2 cellular contexts compared by ENCODE assay signal in the genomic region with DNA sequence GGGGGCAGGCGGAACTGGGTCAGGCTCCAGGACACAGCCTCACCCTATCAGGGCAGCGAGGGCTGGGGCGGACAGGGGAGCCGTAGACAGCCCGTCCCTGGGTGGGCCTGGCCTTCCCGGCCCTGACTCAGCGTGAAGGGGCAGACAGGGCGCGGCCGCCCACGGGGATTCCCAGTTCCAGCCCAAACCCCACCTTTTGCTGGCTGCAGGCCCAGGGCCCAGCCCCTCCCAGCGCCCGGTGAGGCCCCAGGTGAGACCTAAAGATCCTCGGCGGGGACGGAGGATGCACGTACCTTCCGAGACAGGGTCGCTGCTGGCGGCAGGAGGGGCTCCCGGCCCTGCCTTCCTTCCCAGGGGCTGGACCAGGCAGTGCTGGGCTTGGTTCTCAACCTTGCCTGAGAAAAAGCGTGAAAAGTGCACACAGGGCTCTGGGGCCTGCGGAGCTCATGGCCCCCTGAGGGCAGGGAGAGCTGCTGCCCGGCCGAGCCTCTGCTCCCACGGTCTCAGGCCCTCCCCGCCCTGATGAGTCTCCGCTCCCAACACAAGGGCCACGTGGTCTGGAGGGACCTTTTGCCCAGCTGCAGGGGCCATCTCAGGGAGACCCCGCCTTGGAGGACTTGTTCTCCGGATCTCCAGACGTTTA.
TF ChIP-seq lines count a peak whose summit lies in the region.

No MANE protein-coding gene starts in this region.

TF ChIP-seq in K562, 482 proteins besides CTCF, POLR2A, EP300 and RAD21:
- TF ChIP-seq MECOM (CRISPR knock-in tag; IDR thresholded peaks at IDR 0.05) (no peak), HDGF (IDR thresholded peaks at IDR 0.05) (no peak), IRF2 (CRISPR knock-in tag; IDR thresholded peaks at IDR 0.05) (no peak), CBFA2T2 (conservative IDR thresholded peaks at IDR 0.05) (0 out of 2 replicates have a peak, but pooled peaks have one; percentile 9), CBFB (CRISPR knock-in tag; IDR thresholded peaks at IDR 0.05) (peak; percentile 37; the same call in 1 of the 2 replicates), TAF1 (IDR thresholded peaks at IDR 0.05; ENCODE audit: control insufficient read depth, extremely low read depth, insufficient read depth, low read length, severe bottlenecking) (no peak), RAD51 (IDR thresholded peaks at IDR 0.05; ENCODE audit: borderline replicate concordance, low read depth) (peak; percentile 33; the same call in 1 of the 2 replicates)
- TF ChIP-seq, protein P1, sequence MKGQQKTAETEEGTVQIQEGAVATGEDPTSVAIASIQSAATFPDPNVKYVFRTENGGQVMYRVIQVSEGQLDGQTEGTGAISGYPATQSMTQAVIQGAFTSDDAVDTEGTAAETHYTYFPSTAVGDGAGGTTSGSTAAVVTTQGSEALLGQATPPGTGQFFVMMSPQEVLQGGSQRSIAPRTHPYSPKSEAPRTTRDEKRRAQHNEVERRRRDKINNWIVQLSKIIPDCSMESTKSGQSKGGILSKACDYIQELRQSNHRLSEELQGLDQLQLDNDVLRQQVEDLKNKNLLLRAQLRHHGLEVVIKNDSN (CRISPR knock-in tag; IDR thresholded peaks at IDR 0.05): peak; percentile 32; the same call in 1 of the 2 replicates
- TF ChIP-seq, protein P2, sequence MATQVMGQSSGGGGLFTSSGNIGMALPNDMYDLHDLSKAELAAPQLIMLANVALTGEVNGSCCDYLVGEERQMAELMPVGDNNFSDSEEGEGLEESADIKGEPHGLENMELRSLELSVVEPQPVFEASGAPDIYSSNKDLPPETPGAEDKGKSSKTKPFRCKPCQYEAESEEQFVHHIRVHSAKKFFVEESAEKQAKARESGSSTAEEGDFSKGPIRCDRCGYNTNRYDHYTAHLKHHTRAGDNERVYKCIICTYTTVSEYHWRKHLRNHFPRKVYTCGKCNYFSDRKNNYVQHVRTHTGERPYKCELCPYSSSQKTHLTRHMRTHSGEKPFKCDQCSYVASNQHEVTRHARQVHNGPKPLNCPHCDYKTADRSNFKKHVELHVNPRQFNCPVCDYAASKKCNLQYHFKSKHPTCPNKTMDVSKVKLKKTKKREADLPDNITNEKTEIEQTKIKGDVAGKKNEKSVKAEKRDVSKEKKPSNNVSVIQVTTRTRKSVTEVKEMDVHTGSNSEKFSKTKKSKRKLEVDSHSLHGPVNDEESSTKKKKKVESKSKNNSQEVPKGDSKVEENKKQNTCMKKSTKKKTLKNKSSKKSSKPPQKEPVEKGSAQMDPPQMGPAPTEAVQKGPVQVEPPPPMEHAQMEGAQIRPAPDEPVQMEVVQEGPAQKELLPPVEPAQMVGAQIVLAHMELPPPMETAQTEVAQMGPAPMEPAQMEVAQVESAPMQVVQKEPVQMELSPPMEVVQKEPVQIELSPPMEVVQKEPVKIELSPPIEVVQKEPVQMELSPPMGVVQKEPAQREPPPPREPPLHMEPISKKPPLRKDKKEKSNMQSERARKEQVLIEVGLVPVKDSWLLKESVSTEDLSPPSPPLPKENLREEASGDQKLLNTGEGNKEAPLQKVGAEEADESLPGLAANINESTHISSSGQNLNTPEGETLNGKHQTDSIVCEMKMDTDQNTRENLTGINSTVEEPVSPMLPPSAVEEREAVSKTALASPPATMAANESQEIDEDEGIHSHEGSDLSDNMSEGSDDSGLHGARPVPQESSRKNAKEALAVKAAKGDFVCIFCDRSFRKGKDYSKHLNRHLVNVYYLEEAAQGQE (CRISPR knock-in tag; IDR thresholded peaks at IDR 0.05; ENCODE audit: low read depth): no peak

TF ChIP-seq in HepG2, 621 proteins besides CTCF, POLR2A, EP300 and RAD21 (continues in another document):
- TF ChIP-seq ZNF614 (CRISPR knock-in tag; IDR thresholded peaks at IDR 0.05; ENCODE audit: borderline replicate concordance) (peak; percentile 23; the same call in 1 of the 2 replicates), CBFB (CRISPR knock-in tag; IDR thresholded peaks at IDR 0.05) (no peak), ZBTB3 (CRISPR knock-in tag; IDR thresholded peaks at IDR 0.05; ENCODE audit: borderline replicate concordance, low read depth) (no peak), JARID2 (CRISPR knock-in tag; IDR thresholded peaks at IDR 0.05; ENCODE audit: insufficient replicate concordance) (no peak), ZNF484 (CRISPR knock-in tag; IDR thresholded peaks at IDR 0.05; ENCODE audit: borderline replicate concordance, low read depth) (no peak), ZNF607 (CRISPR knock-in tag; IDR thresholded peaks at IDR 0.05; ENCODE audit: borderline replicate concordance) (no peak), SNAI1 (CRISPR knock-in tag; IDR thresholded peaks at IDR 0.05; ENCODE audit: borderline replicate concordance) (no peak), ZNF737 (CRISPR knock-in tag; IDR thresholded peaks at IDR 0.05; ENCODE audit: borderline replicate concordance) (no peak), ZFY (CRISPR knock-in tag; IDR thresholded peaks at IDR 0.05) (peak; percentile 48), MBNL3 (CRISPR knock-in tag; conservative IDR thresholded peaks at IDR 0.05) (no peak), ZFX (CRISPR knock-in tag; IDR thresholded peaks at IDR 0.05; ENCODE audit: low read depth) (peak; percentile 77), ZNF326 (CRISPR knock-in tag; IDR thresholded peaks at IDR 0.05; ENCODE audit: borderline replicate concordance) (no peak), ZNF567 (CRISPR knock-in tag; IDR thresholded peaks at IDR 0.05; ENCODE audit: borderline replicate concordance) (no peak), ZNF724P (CRISPR knock-in tag; IDR thresholded peaks at IDR 0.05; ENCODE audit: borderline replicate concordance) (0 out of 2 replicates have a peak, but pooled peaks have one; percentile 32), ZNF75D (CRISPR knock-in tag; IDR thresholded peaks at IDR 0.05; ENCODE audit: borderline replicate concordance) (no peak), ZNF160 (CRISPR knock-in tag; IDR thresholded peaks at IDR 0.05) (peak; percentile 60; the same call in 1 of the 2 replicates), ZNF256 (CRISPR knock-in tag; conservative IDR thresholded peaks at IDR 0.05) (0 out of 2 replicates have a peak, but pooled peaks have one; percentile 38), NCOR1 (IDR thresholded peaks at IDR 0.05; ENCODE audit: borderline replicate concordance, low read length) (no peak), ZNF772 (CRISPR knock-in tag; IDR thresholded peaks at IDR 0.05) (0 out of 2 replicates have a peak, but pooled peaks have one; percentile 25), PRPF4 (IDR thresholded peaks at IDR 0.05; ENCODE audit: low read depth, low read length, poor library complexity, severe bottlenecking) (no peak), ZBTB38 (CRISPR knock-in tag; IDR thresholded peaks at IDR 0.05) (peak; percentile 62), GFI1 (CRISPR knock-in tag; IDR thresholded peaks at IDR 0.05; ENCODE audit: borderline replicate concordance) (no peak), TCF7L2 (IDR thresholded peaks at IDR 0.05; ENCODE audit: low read depth, low read length) (no peak), MIXL1 (CRISPR knock-in tag; IDR thresholded peaks at IDR 0.05) (no peak), NFATC3 (CRISPR knock-in tag; IDR thresholded peaks at IDR 0.05) (no peak), ZNF251 (CRISPR knock-in tag; IDR thresholded peaks at IDR 0.05) (no peak), KLF6 (CRISPR knock-in tag; IDR thresholded peaks at IDR 0.05) (no peak), ZNF879 (CRISPR knock-in tag; IDR thresholded peaks at IDR 0.05) (no peak), FOSL1 (CRISPR knock-in tag; IDR thresholded peaks at IDR 0.05; ENCODE audit: borderline replicate concordance) (no peak), HOXA3 (CRISPR knock-in tag; IDR thresholded peaks at IDR 0.05) (0 out of 2 replicates have a peak, but pooled peaks have one; percentile 5), HIVEP1 (CRISPR knock-in tag; IDR thresholded peaks at IDR 0.05) (0 out of 2 replicates have a peak, but pooled peaks have one; percentile 56), MAFF (IDR thresholded peaks at IDR 0.05; ENCODE audit: low read depth, low read length) (no peak)
- TF ChIP-seq, protein P3, sequence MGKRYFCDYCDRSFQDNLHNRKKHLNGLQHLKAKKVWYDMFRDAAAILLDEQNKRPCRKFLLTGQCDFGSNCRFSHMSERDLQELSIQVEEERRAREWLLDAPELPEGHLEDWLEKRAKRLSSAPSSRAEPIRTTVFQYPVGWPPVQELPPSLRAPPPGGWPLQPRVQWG (CRISPR knock-in tag; IDR thresholded peaks at IDR 0.05; ENCODE audit: borderline replicate concordance, low read depth): no peak
- TF ChIP-seq, protein P4, sequence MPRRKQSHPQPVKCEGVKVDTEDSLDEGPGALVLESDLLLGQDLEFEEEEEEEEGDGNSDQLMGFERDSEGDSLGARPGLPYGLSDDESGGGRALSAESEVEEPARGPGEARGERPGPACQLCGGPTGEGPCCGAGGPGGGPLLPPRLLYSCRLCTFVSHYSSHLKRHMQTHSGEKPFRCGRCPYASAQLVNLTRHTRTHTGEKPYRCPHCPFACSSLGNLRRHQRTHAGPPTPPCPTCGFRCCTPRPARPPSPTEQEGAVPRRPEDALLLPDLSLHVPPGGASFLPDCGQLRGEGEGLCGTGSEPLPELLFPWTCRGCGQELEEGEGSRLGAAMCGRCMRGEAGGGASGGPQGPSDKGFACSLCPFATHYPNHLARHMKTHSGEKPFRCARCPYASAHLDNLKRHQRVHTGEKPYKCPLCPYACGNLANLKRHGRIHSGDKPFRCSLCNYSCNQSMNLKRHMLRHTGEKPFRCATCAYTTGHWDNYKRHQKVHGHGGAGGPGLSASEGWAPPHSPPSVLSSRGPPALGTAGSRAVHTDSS (CRISPR knock-in tag; conservative IDR thresholded peaks at IDR 0.05): no peak
- TF ChIP-seq, protein P5, sequence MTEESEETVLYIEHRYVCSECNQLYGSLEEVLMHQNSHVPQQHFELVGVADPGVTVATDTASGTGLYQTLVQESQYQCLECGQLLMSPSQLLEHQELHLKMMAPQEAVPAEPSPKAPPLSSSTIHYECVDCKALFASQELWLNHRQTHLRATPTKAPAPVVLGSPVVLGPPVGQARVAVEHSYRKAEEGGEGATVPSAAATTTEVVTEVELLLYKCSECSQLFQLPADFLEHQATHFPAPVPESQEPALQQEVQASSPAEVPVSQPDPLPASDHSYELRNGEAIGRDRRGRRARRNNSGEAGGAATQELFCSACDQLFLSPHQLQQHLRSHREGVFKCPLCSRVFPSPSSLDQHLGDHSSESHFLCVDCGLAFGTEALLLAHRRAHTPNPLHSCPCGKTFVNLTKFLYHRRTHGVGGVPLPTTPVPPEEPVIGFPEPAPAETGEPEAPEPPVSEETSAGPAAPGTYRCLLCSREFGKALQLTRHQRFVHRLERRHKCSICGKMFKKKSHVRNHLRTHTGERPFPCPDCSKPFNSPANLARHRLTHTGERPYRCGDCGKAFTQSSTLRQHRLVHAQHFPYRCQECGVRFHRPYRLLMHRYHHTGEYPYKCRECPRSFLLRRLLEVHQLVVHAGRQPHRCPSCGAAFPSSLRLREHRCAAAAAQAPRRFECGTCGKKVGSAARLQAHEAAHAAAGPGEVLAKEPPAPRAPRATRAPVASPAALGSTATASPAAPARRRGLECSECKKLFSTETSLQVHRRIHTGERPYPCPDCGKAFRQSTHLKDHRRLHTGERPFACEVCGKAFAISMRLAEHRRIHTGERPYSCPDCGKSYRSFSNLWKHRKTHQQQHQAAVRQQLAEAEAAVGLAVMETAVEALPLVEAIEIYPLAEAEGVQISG (CRISPR knock-in tag; IDR thresholded peaks at IDR 0.05): no peak
- TF ChIP-seq, protein P6, sequence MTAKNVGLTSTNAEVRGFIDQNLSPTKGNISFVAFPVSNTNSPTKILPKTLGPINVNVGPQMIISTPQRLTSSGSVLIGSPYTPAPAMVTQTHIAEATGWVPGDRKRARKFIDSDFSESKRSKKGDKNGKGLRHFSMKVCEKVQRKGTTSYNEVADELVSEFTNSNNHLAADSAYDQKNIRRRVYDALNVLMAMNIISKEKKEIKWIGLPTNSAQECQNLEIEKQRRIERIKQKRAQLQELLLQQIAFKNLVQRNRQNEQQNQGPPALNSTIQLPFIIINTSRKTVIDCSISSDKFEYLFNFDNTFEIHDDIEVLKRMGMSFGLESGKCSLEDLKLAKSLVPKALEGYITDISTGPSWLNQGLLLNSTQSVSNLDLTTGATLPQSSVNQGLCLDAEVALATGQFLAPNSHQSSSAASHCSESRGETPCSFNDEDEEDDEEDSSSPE (CRISPR knock-in tag; IDR thresholded peaks at IDR 0.05): no peak
- TF ChIP-seq, protein P7, sequence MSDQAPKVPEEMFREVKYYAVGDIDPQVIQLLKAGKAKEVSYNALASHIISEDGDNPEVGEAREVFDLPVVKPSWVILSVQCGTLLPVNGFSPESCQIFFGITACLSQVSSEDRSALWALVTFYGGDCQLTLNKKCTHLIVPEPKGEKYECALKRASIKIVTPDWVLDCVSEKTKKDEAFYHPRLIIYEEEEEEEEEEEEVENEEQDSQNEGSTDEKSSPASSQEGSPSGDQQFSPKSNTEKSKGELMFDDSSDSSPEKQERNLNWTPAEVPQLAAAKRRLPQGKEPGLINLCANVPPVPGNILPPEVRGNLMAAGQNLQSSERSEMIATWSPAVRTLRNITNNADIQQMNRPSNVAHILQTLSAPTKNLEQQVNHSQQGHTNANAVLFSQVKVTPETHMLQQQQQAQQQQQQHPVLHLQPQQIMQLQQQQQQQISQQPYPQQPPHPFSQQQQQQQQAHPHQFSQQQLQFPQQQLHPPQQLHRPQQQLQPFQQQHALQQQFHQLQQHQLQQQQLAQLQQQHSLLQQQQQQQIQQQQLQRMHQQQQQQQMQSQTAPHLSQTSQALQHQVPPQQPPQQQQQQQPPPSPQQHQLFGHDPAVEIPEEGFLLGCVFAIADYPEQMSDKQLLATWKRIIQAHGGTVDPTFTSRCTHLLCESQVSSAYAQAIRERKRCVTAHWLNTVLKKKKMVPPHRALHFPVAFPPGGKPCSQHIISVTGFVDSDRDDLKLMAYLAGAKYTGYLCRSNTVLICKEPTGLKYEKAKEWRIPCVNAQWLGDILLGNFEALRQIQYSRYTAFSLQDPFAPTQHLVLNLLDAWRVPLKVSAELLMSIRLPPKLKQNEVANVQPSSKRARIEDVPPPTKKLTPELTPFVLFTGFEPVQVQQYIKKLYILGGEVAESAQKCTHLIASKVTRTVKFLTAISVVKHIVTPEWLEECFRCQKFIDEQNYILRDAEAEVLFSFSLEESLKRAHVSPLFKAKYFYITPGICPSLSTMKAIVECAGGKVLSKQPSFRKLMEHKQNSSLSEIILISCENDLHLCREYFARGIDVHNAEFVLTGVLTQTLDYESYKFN (CRISPR knock-in tag; conservative IDR thresholded peaks at IDR 0.05): 0 out of 2 replicates have a peak, but pooled peaks have one; percentile 14
- TF ChIP-seq, protein P8, sequence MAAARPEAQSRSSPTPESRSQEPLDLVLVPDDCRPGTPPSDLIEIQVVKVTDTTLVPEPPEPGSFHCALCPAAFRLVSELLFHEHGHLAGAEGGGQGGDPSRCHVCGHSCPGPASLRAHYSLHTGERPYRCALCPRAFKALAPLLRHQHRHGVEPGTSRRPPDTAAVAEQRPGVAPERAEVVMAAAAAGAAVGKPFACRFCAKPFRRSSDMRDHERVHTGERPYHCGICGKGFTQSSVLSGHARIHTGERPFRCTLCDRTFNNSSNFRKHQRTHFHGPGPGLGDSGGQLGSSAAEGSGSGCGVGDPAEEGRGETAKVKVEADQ (CRISPR knock-in tag; IDR thresholded peaks at IDR 0.05; ENCODE audit: borderline replicate concordance): no peak
- TF ChIP-seq, protein P9, sequence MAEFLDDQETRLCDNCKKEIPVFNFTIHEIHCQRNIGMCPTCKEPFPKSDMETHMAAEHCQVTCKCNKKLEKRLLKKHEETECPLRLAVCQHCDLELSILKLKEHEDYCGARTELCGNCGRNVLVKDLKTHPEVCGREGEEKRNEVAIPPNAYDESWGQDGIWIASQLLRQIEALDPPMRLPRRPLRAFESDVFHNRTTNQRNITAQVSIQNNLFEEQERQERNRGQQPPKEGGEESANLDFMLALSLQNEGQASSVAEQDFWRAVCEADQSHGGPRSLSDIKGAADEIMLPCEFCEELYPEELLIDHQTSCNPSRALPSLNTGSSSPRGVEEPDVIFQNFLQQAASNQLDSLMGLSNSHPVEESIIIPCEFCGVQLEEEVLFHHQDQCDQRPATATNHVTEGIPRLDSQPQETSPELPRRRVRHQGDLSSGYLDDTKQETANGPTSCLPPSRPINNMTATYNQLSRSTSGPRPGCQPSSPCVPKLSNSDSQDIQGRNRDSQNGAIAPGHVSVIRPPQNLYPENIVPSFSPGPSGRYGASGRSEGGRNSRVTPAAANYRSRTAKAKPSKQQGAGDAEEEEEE (CRISPR knock-in tag; IDR thresholded peaks at IDR 0.05; ENCODE audit: borderline replicate concordance): no peak
